Comparison of ENCODE assay signal across 8 cellular contexts in genomic region chr12:80937391-80938238, GRCh38. TPM values are rescaled to one million over a fixed set of nuclear protein-coding genes. Genes with fewer than 3 reads are reported as not detected.
DNase-seq lines count a peak whose midpoint lies in the region; TF ChIP-seq lines count a peak whose summit lies in the region.

Gene LIN7A, minus strand, starts transcription at chr12:80937934. Its CDS starts 212 bp downstream, at chr12:80937722.

- no peak within 1 kb of the TSS for H3K9ac ChIP-seq in smooth muscle cell (ENCODE audit: low read depth)

- TF ChIP-seq CTCF in GM06990 (IDR thresholded peaks at IDR 0.05; ENCODE audit: insufficient read depth, low read length, poor library complexity, severe bottlenecking), result no peak
- no peak for TF ChIP-seq CTCF in brain microvascular endothelial cell (IDR thresholded peaks at IDR 0.05; ENCODE audit: low read depth, low read length, missing control alignments)
- no peak for TF ChIP-seq CTCF in smooth muscle cell (IDR thresholded peaks at IDR 0.05; ENCODE audit: borderline replicate concordance, insufficient read depth, poor library complexity, severe bottlenecking)

- H3K36me3 ChIP-seq in GM06990 (ENCODE audit: control insufficient read depth, insufficient read depth, low read length) (no peaks in the 10 kb centered on the region), brain microvascular endothelial cell (replicated peaks) (no peaks in the 10 kb centered on the region), smooth muscle cell (ENCODE audit: low read depth) (no peaks in the 10 kb centered on the region)

- H3K27ac ChIP-seq in brain microvascular endothelial cell, result peak within 1 kb of the TSS; percentile 41
- no peak within 1 kb of the TSS for H3K27ac ChIP-seq in smooth muscle cell (ENCODE audit: low read depth)

- 1% methylated on average over 31 of the region's 47 CpGs for WGBS in smooth muscle cell (ENCODE audit: low lambda C conversion rate)

- H3F3A ChIP-seq in smooth muscle cell (ENCODE audit: low read depth), result no peaks in the 10 kb centered on the region

- no peaks in the 10 kb centered on the region for H4K20me1 ChIP-seq in smooth muscle cell (ENCODE audit: low read depth)

- peak within 1 kb of the TSS; percentile 91 for H3K4me2 ChIP-seq in smooth muscle cell

- DNase-seq in GM06990 (ENCODE audit: extremely low read depth, insufficient read length), result peak; percentile 53
- DNase-seq in HCEC 1CT, result peak; percentile 45
- DNase-seq in NCI-H146 (lab: John Stamatoyannopoulos, UW), result peak; percentile 77
- peak; percentile 29 for DNase-seq in brain microvascular endothelial cell
- DNase-seq in iPS-NIHi7 (ENCODE audit: extremely low spot score), result peak; percentile 49
- DNase-seq in smooth muscle cell (lab: John Stamatoyannopoulos, UW; ENCODE audit: unreplicated experiment), result peak; percentile 38
- DNase-seq in NOMO-1 treated with DMSO at 0.1 percent for 48 hours (lab: John Stamatoyannopoulos, UW; ENCODE audit: unreplicated experiment), result no peak
- no peak for DNase-seq in stimulated activated CD4-positive, alpha-beta T cell treated with anti-CD3 and anti-CD28 coated beads, Interleukin-4, amount 100 ng/mL, for 24 hours

- H3K4me1 ChIP-seq in smooth muscle cell (ENCODE audit: low read depth), result peaks cover 7% of the 10 kb centered on the region

- no peaks in the 10 kb centered on the region for H3K27me3 ChIP-seq in GM06990 (replicated peaks; ENCODE audit: control insufficient read depth, insufficient read depth, low read length)
- H3K27me3 ChIP-seq in brain microvascular endothelial cell (replicated peaks), result no peaks in the 10 kb centered on the region
- H3K27me3 ChIP-seq in smooth muscle cell (ENCODE audit: low read depth), result peaks cover 30% of the 10 kb centered on the region

- H3K79me2 ChIP-seq in smooth muscle cell (ENCODE audit: low read depth), result no peaks in the 10 kb centered on the region

- in situ Hi-C loops in brain microvascular endothelial cell (cut with HindIII; ENCODE audit: low pct_ligation_motif_present, low sequenced_read_pairs), result no loop called here

- H3K4me3 ChIP-seq in GM06990 (replicated peaks; ENCODE audit: low read depth, low read length) (peak within 1 kb of the TSS; percentile 67), brain microvascular endothelial cell (ENCODE audit: low read depth, low read length) (peak within 1 kb of the TSS; percentile 84), smooth muscle cell (peak within 1 kb of the TSS; percentile 71)

- peak within 1 kb of the TSS; percentile 97 for H2AFZ ChIP-seq in smooth muscle cell (ENCODE audit: low read depth)

- no peaks in the 10 kb centered on the region for H3K9me3 ChIP-seq in smooth muscle cell (replicated peaks; ENCODE audit: low read depth)

RNA-seq across cellular contexts. Expression of gene LIN7A, which starts in this region (rescaled TPM):
- total RNA-seq in smooth muscle cell, result 3.2 and 3.8 TPM in 2 replicates
- 2.0 and 2.2 TPM in 2 replicates for polyA plus RNA-seq in smooth muscle cell

Comparison
In these comparisons a context has a peak if more than half of its experiments do, and no peak if none do; other contexts are left out.
1. DNase-seq: peak in GM06990 (single experiment), HCEC 1CT (single experiment), NCI-H146 (single experiment), brain microvascular endothelial cell (single experiment), iPS-NIHi7 (single experiment) and smooth muscle cell (single experiment); none in NOMO-1 treated with DMSO at 0.1 percent for 48 hours (single experiment) and stimulated activated CD4-positive, alpha-beta T cell treated with anti-CD3 and anti-CD28 coated beads, Interleukin-4, amount 100 ng/mL, for 24 hours (single experiment).
2. Peak in every context shown above with its lines, with median percentiles within 50 percentile points of each other: H3K4me3 ChIP-seq.